17 cellular contexts compared by ENCODE assay signal in genomic region chr19:32349724-32350475, GRCh38. TPM values are rescaled to one million over a fixed set of nuclear protein-coding genes. Genes with fewer than 3 reads are reported as not detected.
DNase-seq lines count a peak whose midpoint lies in the region; ATAC-seq and TF ChIP-seq lines count a peak whose summit lies in the region.
"Had no signal": no experiment of that assay in that cellular context is flagged by ENCODE, and none has a peak within 500 bp of the region (broad histone marks: within the 10 kb centered on the region; RNA-seq: fewer than 3 reads in every experiment).

No MANE protein-coding gene starts in this region.

- 89 to 93% methylated on average over 2 of the region's 2 CpGs for WGBS in upper lobe of left lung, 2 donors

- H3K4me3 ChIP-seq in upper lobe of left lung, result no peak overlapping the region
- H3K4me3 ChIP-seq: skin epidermis had no signal

- H3K4me3 Mint-ChIP-seq in Calu3 (ENCODE audit: low read depth, unreplicated experiment) (peak overlapping the region; percentile 31), natural killer cell (peak overlapping the region; percentile 31)
- peak overlapping the region; percentile 50 for H3K4me3 Mint-ChIP-seq in activated T-helper 17 cell treated with anti-CD3 and anti-CD28 coated beads, Interleukin-2, amount 50 U/mL, for 72 hours
- H3K4me3 Mint-ChIP-seq: memory B cell had no signal

- peak; percentile 54 for ATAC-seq in activated T-helper 17 cell treated with anti-CD3 and anti-CD28 coated beads, Interleukin-2, amount 50 U/mL, for 72 hours (replicated peaks)
- ATAC-seq in natural killer cell (no peak), upper lobe of left lung (ENCODE audit: low FRiP score in 2 of 2) (no peak), HG02981 (IDR thresholded peaks at IDR 0.05; ENCODE audit: unreplicated experiment) (no peak), HG03432 (IDR thresholded peaks at IDR 0.05; ENCODE audit: unreplicated experiment) (no peak)

- intact Hi-C loops in Calu3 (cut with micrococcal nuclease; ENCODE audit: unreplicated experiment), result loop anchor here (1.0 to 5.0 kb wide), 2 partner anchors 23 to 57 kb away; partner anchors contain the start of gene DPY19L3
- intact Hi-C loops in natural killer cell (cut with micrococcal nuclease), result no loop called here

- H3K27me3 ChIP-seq in upper lobe of left lung, result no peaks in the 10 kb centered on the region
- H3K27me3 ChIP-seq: brain microvascular endothelial cell had no signal

- DNase-seq in Calu3, result peak; percentile 25
- DNase-seq in natural killer cell, result no peak
- DNase-seq in upper lobe of left lung, result no peak
- DNase-seq in foreskin melanocyte, result no peak
- DNase-seq: activated CD4-positive, alpha-beta T cell treated with anti-CD3 and anti-CD28 coated beads for 1 hour; activated effector memory CD4-positive, alpha-beta T cell treated with anti-CD3 and anti-CD28 coated beads, Interleukin-2, amount 50 U/mL, for 16 hours; brain microvascular endothelial cell; effector memory CD4-positive, alpha-beta T cell; HCEC 1CT; NCI-H1694 treated with DMSO at 0.1 percent for 48 hours; NCI-H524 treated with DMSO at 0.1 percent for 48 hours had no signal

- CTCF ChIA-PET in Calu3 (lab: Charles Lee), result no interaction called here

- H3K27ac Mint-ChIP-seq in Calu3 (ENCODE audit: unreplicated experiment) (peak overlapping the region; percentile 33), natural killer cell (peak overlapping the region; percentile 45 to 79)
- peak overlapping the region; percentile 68 for H3K27ac Mint-ChIP-seq in activated T-helper 17 cell treated with anti-CD3 and anti-CD28 coated beads, Interleukin-2, amount 50 U/mL, for 72 hours

- peaks cover 54% of the 10 kb centered on the region for H3K36me3 Mint-ChIP-seq in Calu3 (ENCODE audit: insufficient read depth, unreplicated experiment)
- H3K36me3 Mint-ChIP-seq in activated T-helper 17 cell treated with anti-CD3 and anti-CD28 coated beads, Interleukin-2, amount 50 U/mL, for 72 hours (ENCODE audit: low read depth), result peaks cover 90% of the 10 kb centered on the region
- H3K36me3 Mint-ChIP-seq in natural killer cell, result peaks cover 34% of the 10 kb centered on the region

- peaks cover 25 to 68% (median 42%) of the 10 kb centered on the region in 4 donors for H3K4me1 ChIP-seq in upper lobe of left lung

- H3K9me3 Mint-ChIP-seq in Calu3 (ENCODE audit: low read depth, unreplicated experiment) (peaks cover 3% of the 10 kb centered on the region), natural killer cell (no peaks in the 10 kb centered on the region)
- H3K9me3 Mint-ChIP-seq in activated T-helper 17 cell treated with anti-CD3 and anti-CD28 coated beads, Interleukin-2, amount 50 U/mL, for 72 hours, result no peaks in the 10 kb centered on the region
- H3K9me3 Mint-ChIP-seq: memory B cell had no signal

- no peaks in the 10 kb centered on the region for H3K9me3 ChIP-seq in upper lobe of left lung

- H3K4me1 Mint-ChIP-seq in Calu3 (ENCODE audit: low read depth, unreplicated experiment) (peaks cover 48% of the 10 kb centered on the region), natural killer cell (peaks cover 63 to 73% of the 10 kb centered on the region in 2 donors)
- H3K4me1 Mint-ChIP-seq in activated T-helper 17 cell treated with anti-CD3 and anti-CD28 coated beads, Interleukin-2, amount 50 U/mL, for 72 hours, result peaks cover 39% of the 10 kb centered on the region

- TF ChIP-seq CTCF in 22Rv1 (IDR thresholded peaks at IDR 0.05) (no peak), Calu3 (IDR thresholded peaks at IDR 0.05; ENCODE audit: unreplicated experiment) (no peak), natural killer cell (IDR thresholded peaks at IDR 0.05) (no peak), upper lobe of left lung (IDR thresholded peaks at IDR 0.05) (no peak)

- H3K27ac ChIP-seq in 22Rv1 (peak overlapping the region; percentile 16), upper lobe of left lung (peak overlapping the region in 1 of 4 donors; percentile 17)

- TF ChIP-seq POLR2A in upper lobe of left lung (IDR thresholded peaks at IDR 0.05), result no peak

- TF ChIP-seq EP300 in upper lobe of left lung (IDR thresholded peaks at IDR 0.05), result no peak

- no TSS peak for BruUV-seq in Calu3 (replicated peaks; lab: Mats Ljungman, UMichigan)

- H3K36me3 ChIP-seq in upper lobe of left lung, result peaks cover 0 to 52% (median 21%) of the 10 kb centered on the region in 4 donors

- H3K27me3 Mint-ChIP-seq in Calu3 (ENCODE audit: unreplicated experiment), result no peaks in the 10 kb centered on the region
- no peaks in the 10 kb centered on the region for H3K27me3 Mint-ChIP-seq in activated T-helper 17 cell treated with anti-CD3 and anti-CD28 coated beads, Interleukin-2, amount 50 U/mL, for 72 hours
- no peaks in the 10 kb centered on the region for H3K27me3 Mint-ChIP-seq in natural killer cell (ENCODE audit: low read depth in 2 of 2)
- H3K27me3 Mint-ChIP-seq: memory B cell had no signal

RNA-seq across cellular contexts. Expression of gene ZNF507, which starts 4.5 kb away (rescaled TPM):
- 31.5 and 34.0 TPM in 2 replicates for total RNA-seq in Calu3 (2022)
- total RNA-seq in activated T-helper 17 cell treated with anti-CD3 and anti-CD28 coated beads, Interleukin-2, amount 50 U/mL, for 72 hours, result 10 to 100 TPM; 22.1 to 27.5 TPM
- total RNA-seq in natural killer cell, result 10 to 100 TPM; 27.9 to 34.6 (median 29.1) TPM
- total RNA-seq in upper lobe of left lung, result 10 to 100 TPM; 13.0 to 27.2 (median 17.5) TPM

RNA-seq across cellular contexts. Expression of gene DPY19L3, which starts 55.7 kb away (rescaled TPM):
- 23.8 and 29.4 TPM in 2 replicates for total RNA-seq in Calu3 (2022)
- 10 to 100 TPM; 14.8 to 15.0 TPM for total RNA-seq in activated T-helper 17 cell treated with anti-CD3 and anti-CD28 coated beads, Interleukin-2, amount 50 U/mL, for 72 hours
- 10 to 100 TPM; 26.7 to 28.1 (median 27.6) TPM for total RNA-seq in natural killer cell
- total RNA-seq in upper lobe of left lung, result 10 to 100 TPM; 27.3 to 76.5 (median 29.5) TPM
